In genomic region chr12:113555226-113555625, GRCh38 we compare ENCODE assay signal across 17 cellular contexts.
DNase-seq lines count a peak whose midpoint lies in the region; ATAC-seq and TF ChIP-seq lines count a peak whose summit lies in the region.
"Had no signal": no experiment of that assay in that cellular context is flagged by ENCODE, and none has a peak within 500 bp of the region (broad histone marks: within the 10 kb centered on the region; RNA-seq: fewer than 3 reads in every experiment).

No MANE protein-coding gene starts in this region.

- in situ Hi-C loops in ACHN (cut with HindIII; ENCODE audit: low pct_ligation_motif_present, low pct_unique_long_range_greater_than_20kb, low sequenced_read_pairs) = no loop called here

- H3K4me1 ChIP-seq in psoas muscle (no peaks in the 10 kb centered on the region), adrenal gland (replicated peaks in 1 of 2) (no peaks in the 10 kb centered on the region)

- CTCF ChIA-PET in RWPE1 (lab: Yijun Ruan, JAX) = no interaction called here

- ATAC-seq in psoas muscle = no peak
- ATAC-seq: K562 had no signal

- H3K9me3 ChIP-seq in psoas muscle = no peaks in the 10 kb centered on the region
- H3K9me3 ChIP-seq in adrenal gland (replicated peaks in 1 of 3) = no peaks in the 10 kb centered on the region

- DNase-seq in ACHN (peak; percentile 17), HS-27A (ENCODE audit: low read depth) (peak; percentile 84), RWPE1 (ENCODE audit: low spot score) (peak; percentile 18), myocyte (ENCODE audit: low read depth) (peak; percentile 1), psoas muscle (no peak), adrenal gland (no peak)
- DNase-seq in stimulated activated CD4-positive, alpha-beta T cell treated with anti-CD3 and anti-CD28 coated beads, Interleukin-4, amount 100 ng/mL, for 1 hour = no peak
- no peak for DNase-seq in activated CD4-positive, alpha-beta T cell treated with anti-CD3 and anti-CD28 coated beads, Interleukin-2, amount 50 U/mL, for 4 hours
- DNase-seq: NCI-H1436, NCI-H2029, NCI-H2171 treated with DMSO at 0.1 percent for 48 hours, NCI-H446 treated with DMSO at 0.1 percent for 48 hours, NCI-H748 treated with DMSO at 0.1 percent for 48 hours, OCI-M1 had no signal

- no peak overlapping the region for H3K4me3 ChIP-seq in psoas muscle
- no peak overlapping the region for H3K4me3 ChIP-seq in adrenal gland
- H3K4me3 ChIP-seq: K562 had no signal

- no peak overlapping the region for H3K27ac ChIP-seq in RWPE1
- H3K27ac ChIP-seq in psoas muscle = no peak overlapping the region
- H3K27ac ChIP-seq in adrenal gland = no peak overlapping the region
- H3K27ac ChIP-seq: C4-2B, HL-60 had no signal

- no peaks in the 10 kb centered on the region for H3K36me3 ChIP-seq in psoas muscle (ENCODE audit: insufficient read depth in 1 of 2, low read depth in 1 of 2)
- no peaks in the 10 kb centered on the region for H3K36me3 ChIP-seq in adrenal gland (replicated peaks in 1 of 2)

- intact Hi-C loops in psoas muscle (cut with DNase I) = no loop called here
- intact Hi-C loops in adrenal gland (cut with DNase I) = no loop called here

- TF ChIP-seq CTCF in RWPE1 (conservative IDR thresholded peaks at IDR 0.05; ENCODE audit: low read depth) (no peak), psoas muscle (IDR thresholded peaks at IDR 0.05) (no peak), adrenal gland (IDR thresholded peaks at IDR 0.05) (no peak)

- POLR2A ChIA-PET in RWPE1 (lab: Yijun Ruan, JAX; ENCODE audit: low non-redundant PET) = no interaction called here

- H3K27me3 ChIP-seq in psoas muscle (ENCODE audit: insufficient read depth in 3 of 3, low read length in 2 of 3) (peaks cover 0 to 3% (median 0%) of the 10 kb centered on the region in 3 donors), adrenal gland (no peaks in the 10 kb centered on the region)

- no peak for TF ChIP-seq POLR2A in adrenal gland (IDR thresholded peaks at IDR 0.05)

- 67 to 76% (median 72%) methylated on average over 7 of the region's 7 CpGs for WGBS in psoas muscle, 3 donors
- 59 to 68% (median 63%) methylated on average over 7 of the region's 7 CpGs for WGBS in adrenal gland, 4 donors

Comparison
In these comparisons a context has a peak if more than half of its experiments do, and no peak if none do; other contexts are left out.
1. DNase-seq: peak in ACHN (single experiment), HS-27A (single experiment), RWPE1 (single experiment) and myocyte (single experiment); none in psoas muscle (0 of 2), adrenal gland (0 of 7), stimulated activated CD4-positive, alpha-beta T cell treated with anti-CD3 and anti-CD28 coated beads, Interleukin-4, amount 100 ng/mL, for 1 hour (single experiment) and activated CD4-positive, alpha-beta T cell treated with anti-CD3 and anti-CD28 coated beads, Interleukin-2, amount 50 U/mL, for 4 hours (0 of 2).